8 cellular contexts compared by ENCODE assay signal in genomic region chr15:99564221-99565030, GRCh38. TPM values are rescaled to one million over a fixed set of nuclear protein-coding genes. Genes with fewer than 3 reads are reported as not detected.
A peak's percentile ranks its signal among the peaks of the same experiment; 100 is the strongest.
DNase-seq lines count a peak whose midpoint lies in the region; ATAC-seq and TF ChIP-seq lines count a peak whose summit lies in the region.

No MANE protein-coding gene starts in this region.

- H3K36me3 Mint-ChIP-seq in memory B cell = peaks cover 3% of the 10 kb centered on the region

- no peak for TF ChIP-seq POLR2A in Peyer's patch (IDR thresholded peaks at IDR 0.05)

- H3K27me3 ChIP-seq in Peyer's patch (no peaks in the 10 kb centered on the region), dorsolateral prefrontal cortex (no peaks in the 10 kb centered on the region), tibial artery (no peaks in the 10 kb centered on the region)

- H3K36me3 ChIP-seq in Peyer's patch = no peaks in the 10 kb centered on the region
- H3K36me3 ChIP-seq in tibial artery = no peaks in the 10 kb centered on the region

- ATAC-seq in GM19455 (IDR thresholded peaks at IDR 0.05; ENCODE audit: unreplicated experiment) (peak; percentile 40), HG03520 (IDR thresholded peaks at IDR 0.05; ENCODE audit: unreplicated experiment) (peak; percentile 41), memory B cell (ENCODE audit: low read depth) (peak; percentile 48)

- peak; percentile 27 for DNase-seq in Daoy (ENCODE audit: low read depth)
- DNase-seq in Peyer's patch = peak in 2 of 3 donors; percentile 20 to 52
- peak in 7 of 10 donors; percentile 32 to 54 (median 45) for DNase-seq in dorsolateral prefrontal cortex
- peak; percentile 3 to 20 for DNase-seq in memory B cell (ENCODE audit: low spot score in 2 of 2)
- DNase-seq in tibial artery = peak in 1 of 2 donors; percentile 42
- no peak for DNase-seq in NCI-H2081 treated with DMSO at 0.1 percent for 48 hours (lab: John Stamatoyannopoulos, UW)

- TF ChIP-seq CTCF in Peyer's patch (IDR thresholded peaks at IDR 0.05) (no peak), dorsolateral prefrontal cortex (IDR thresholded peaks at IDR 0.05 in 54 of 56, conservative IDR thresholded peaks at IDR 0.05 in 2 of 56; ENCODE audit: low read depth in 1 of 56, partially characterized antibody in 56 of 56) (peak in 1 of 56 donors; percentile 17), tibial artery (IDR thresholded peaks at IDR 0.05) (peak in 1 of 2 experiments; percentile 12)

- intact Hi-C loops in dorsolateral prefrontal cortex (cut with DNase I) = loop anchor here (2.0 to 10.0 kb wide), 5 partner anchors 140 to 460 kb away; partner anchors contain the start of gene SYNM (in 1 of the 2)
- intact Hi-C loops in tibial artery (cut with DNase I; ENCODE audit: low total_unique reads) = loop anchor here (5.0 to 10.0 kb wide), 2 partner anchors 130 to 138 kb away; no protein-coding TSS in a partner anchor

- H3K4me1 ChIP-seq in Peyer's patch (peaks cover 0 to 15% (median 10%) of the 10 kb centered on the region in 4 donors), tibial artery (peaks cover 0 to 31% (median 16%) of the 10 kb centered on the region in 4 donors)

- peak overlapping the region; percentile 99 for H3K27ac Mint-ChIP-seq in memory B cell

- H3K9me3 Mint-ChIP-seq in memory B cell = no peaks in the 10 kb centered on the region

- H3K4me3 ChIP-seq in Peyer's patch = peak overlapping the region; percentile 77 to 94 (median 90)
- peak overlapping the region; percentile 35 to 94 (median 75) for H3K4me3 ChIP-seq in dorsolateral prefrontal cortex
- peak overlapping the region; percentile 91 to 97 for H3K4me3 ChIP-seq in tibial artery

- peak overlapping the region; percentile 59 for H3K4me3 Mint-ChIP-seq in memory B cell

- no peaks in the 10 kb centered on the region for H3K27me3 Mint-ChIP-seq in memory B cell

- H3K27ac ChIP-seq in Peyer's patch = peak overlapping the region; percentile 97 to 99 (median 98)
- peak overlapping the region; percentile 86 to 100 (median 99) for H3K27ac ChIP-seq in dorsolateral prefrontal cortex
- H3K27ac ChIP-seq in tibial artery = peak overlapping the region; percentile 99

- H3K4me1 Mint-ChIP-seq in memory B cell = peaks cover 40% of the 10 kb centered on the region

- H3K9me3 ChIP-seq in Peyer's patch = no peaks in the 10 kb centered on the region
- H3K9me3 ChIP-seq in tibial artery = no peaks in the 10 kb centered on the region

RNA-seq across cellular contexts. Expression of gene MEF2A, which starts 1.4 kb away (rescaled TPM):
- 24.2 and 32.1 TPM in 2 replicates for total RNA-seq in Daoy (2014; rRNA removed; shearing (Covaris generic))
- total RNA-seq in Peyer's patch (10 to 100 TPM; 34.1 to 94.1 (median 41.4) TPM), dorsolateral prefrontal cortex (100 to 1,000 TPM in 48 of 120 experiments, 10 to 100 TPM in 72; 54.3 to 131 (median 97.1) TPM)
